In genomic region chr6:149273318-149273717, GRCh38 we compare ENCODE assay signal across 12 cellular contexts. TPM values are rescaled to one million over a fixed set of nuclear protein-coding genes. Genes with fewer than 3 reads are reported as not detected.
DNase-seq lines count a peak whose midpoint lies in the region; ATAC-seq and TF ChIP-seq lines count a peak whose summit lies in the region.
"Had no signal": no experiment of that assay in that cellular context is flagged by ENCODE, and none has a peak within 500 bp of the region (broad histone marks: within the 10 kb centered on the region; RNA-seq: fewer than 3 reads in every experiment).

No MANE protein-coding gene starts in this region.

- H3K27ac ChIP-seq in brain microvascular endothelial cell (no peak overlapping the region), prostate gland (no peak overlapping the region)
- H3K27ac ChIP-seq: coronary artery, gastroesophageal sphincter had no signal

- H3K4me3 Mint-ChIP-seq in T-helper 17 cell, result peak overlapping the region; percentile 47
- H3K4me3 Mint-ChIP-seq in memory B cell, result peak overlapping the region; percentile 49
- no peak overlapping the region for H3K4me3 Mint-ChIP-seq in Calu3 (ENCODE audit: low read depth, unreplicated experiment)

- no peak overlapping the region for H3K27ac Mint-ChIP-seq in T-helper 17 cell
- H3K27ac Mint-ChIP-seq in memory B cell, result peak overlapping the region; percentile 95
- no peak overlapping the region for H3K27ac Mint-ChIP-seq in Calu3 (ENCODE audit: unreplicated experiment)
- H3K27ac Mint-ChIP-seq: progenitor cell of endocrine pancreas had no signal

- H3K36me3 Mint-ChIP-seq in T-helper 17 cell (ENCODE audit: low read depth) (no peaks in the 10 kb centered on the region), memory B cell (no peaks in the 10 kb centered on the region), Calu3 (ENCODE audit: insufficient read depth, unreplicated experiment) (no peaks in the 10 kb centered on the region)

- no TSS peak for BruUV-seq in Calu3 (replicated peaks; lab: Mats Ljungman, UMichigan)

- TF ChIP-seq CTCF in brain microvascular endothelial cell (IDR thresholded peaks at IDR 0.05; ENCODE audit: low read depth, low read length, missing control alignments), result no peak
- TF ChIP-seq CTCF in prostate gland (IDR thresholded peaks at IDR 0.05), result no peak
- TF ChIP-seq CTCF in Calu3 (IDR thresholded peaks at IDR 0.05; ENCODE audit: unreplicated experiment), result no peak

- intact Hi-C loops in prostate gland (cut with DNase I) (no loop called here), Calu3 (cut with micrococcal nuclease; ENCODE audit: unreplicated experiment) (no loop called here)

- H3K4me3 ChIP-seq in brain microvascular endothelial cell (ENCODE audit: low read depth, low read length), result no peak overlapping the region
- no peak overlapping the region for H3K4me3 ChIP-seq in prostate gland
- H3K4me3 ChIP-seq: coronary artery, gastroesophageal sphincter had no signal

- no peaks in the 10 kb centered on the region for H3K4me1 ChIP-seq in prostate gland (replicated peaks)
- H3K4me1 ChIP-seq: gastroesophageal sphincter had no signal

- peaks cover 22% of the 10 kb centered on the region for H3K4me1 Mint-ChIP-seq in T-helper 17 cell
- peaks cover 40% of the 10 kb centered on the region for H3K4me1 Mint-ChIP-seq in memory B cell
- H3K4me1 Mint-ChIP-seq in Calu3 (ENCODE audit: low read depth, unreplicated experiment), result no peaks in the 10 kb centered on the region

- H3K36me3 ChIP-seq in brain microvascular endothelial cell (replicated peaks) (no peaks in the 10 kb centered on the region), prostate gland (no peaks in the 10 kb centered on the region)
- H3K36me3 ChIP-seq: gastroesophageal sphincter had no signal

- in situ Hi-C loops in brain microvascular endothelial cell (cut with HindIII; ENCODE audit: low pct_ligation_motif_present, low sequenced_read_pairs), result no loop called here

- H3K27me3 Mint-ChIP-seq in T-helper 17 cell (no peaks in the 10 kb centered on the region), memory B cell (no peaks in the 10 kb centered on the region), Calu3 (ENCODE audit: unreplicated experiment) (no peaks in the 10 kb centered on the region)

- peak; percentile 83 for DNase-seq in CD1c-positive myeloid dendritic cell (ENCODE audit: extremely low spot score)
- DNase-seq in T-helper 17 cell, result no peak
- no peak for DNase-seq in memory B cell (ENCODE audit: low spot score in 2 of 2)
- no peak for DNase-seq in brain microvascular endothelial cell
- DNase-seq in prostate gland (ENCODE audit: low spot score), result no peak
- DNase-seq in Calu3, result no peak
- DNase-seq: activated effector memory CD4-positive, alpha-beta T cell treated with anti-CD3 and anti-CD28 coated beads, Interleukin-2, amount 50 U/mL, for 16 hours had no signal

- WGBS in prostate gland, result 65% methylated on average over 4 of the region's 4 CpGs

- ATAC-seq in GM21367 (IDR thresholded peaks at IDR 0.05; ENCODE audit: unreplicated experiment) (peak; percentile 50), T-helper 17 cell (no peak), memory B cell (ENCODE audit: low read depth) (peak; percentile 22), GM19397 (IDR thresholded peaks at IDR 0.05; ENCODE audit: unreplicated experiment) (no peak)
- ATAC-seq: gastroesophageal sphincter had no signal

- no peak for TF ChIP-seq POLR2A in prostate gland (IDR thresholded peaks at IDR 0.05)

- H3K9me3 ChIP-seq in T-helper 17 cell (ENCODE audit: control insufficient read depth, low read length, poor library complexity, severe bottlenecking), result no peaks in the 10 kb centered on the region
- no peaks in the 10 kb centered on the region for H3K9me3 ChIP-seq in prostate gland

- no peaks in the 10 kb centered on the region for H3K9me3 Mint-ChIP-seq in memory B cell
- peaks cover 2% of the 10 kb centered on the region for H3K9me3 Mint-ChIP-seq in Calu3 (ENCODE audit: low read depth, unreplicated experiment)

- H3K27me3 ChIP-seq in brain microvascular endothelial cell (replicated peaks) (no peaks in the 10 kb centered on the region), prostate gland (replicated peaks; ENCODE audit: insufficient read depth) (no peaks in the 10 kb centered on the region)
- H3K27me3 ChIP-seq: gastroesophageal sphincter had no signal

- CTCF ChIA-PET in Calu3 (lab: Charles Lee), result no interaction called here

RNA-seq across cellular contexts. Expression of gene TAB2, which starts 44.2 kb away (rescaled TPM):
- total RNA-seq in T-helper 17 cell (100 to 1,000 TPM; 192 to 199 TPM), prostate gland (10 to 100 TPM; 58.8 to 66.3 TPM), Calu3 (2022) (35.7 and 38.1 TPM in 2 replicates)

Comparison
In these comparisons a context has a peak if more than half of its experiments do, and no peak if none do; other contexts are left out.
1. ATAC-seq: peak in GM21367 (single experiment) and memory B cell (single experiment); none in T-helper 17 cell (single experiment) and GM19397 (single experiment).